Comparison of ENCODE assay signal across 9 cellular contexts in the genomic region with DNA sequence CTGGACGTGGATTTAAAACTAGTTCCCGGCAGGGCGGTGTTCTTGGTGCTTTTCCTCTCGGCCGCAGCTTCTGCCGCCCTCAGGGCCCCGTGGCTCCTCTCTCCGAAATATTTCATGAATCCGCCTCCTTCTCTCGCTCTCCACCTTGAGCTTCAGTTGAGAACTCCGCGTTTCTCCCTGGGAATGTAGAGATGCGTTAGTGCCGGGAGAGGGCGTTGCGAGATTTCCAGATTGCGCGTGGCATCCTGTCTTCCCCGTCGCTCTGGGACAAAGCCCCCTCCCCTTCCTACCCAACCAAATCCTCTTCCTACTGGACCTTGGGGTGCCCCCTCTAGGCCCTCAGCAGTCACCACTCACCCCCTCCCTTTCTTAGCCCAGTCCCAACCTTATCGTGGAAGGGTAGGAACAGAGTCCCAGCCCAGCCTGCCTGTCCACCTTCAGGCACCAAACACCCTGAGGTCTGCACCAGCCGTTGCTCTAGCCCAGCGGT. TPM values are rescaled to one million over a fixed set of nuclear protein-coding genes. Genes with fewer than 3 reads are reported as not detected.
DNase-seq lines count a peak whose midpoint lies in the region; ATAC-seq, FAIRE-seq and TF ChIP-seq lines count a peak whose summit lies in the region.
"Had no signal": no experiment of that assay in that cellular context is flagged by ENCODE, and none has a peak within 500 bp of the region (broad histone marks: within the 10 kb centered on the region; RNA-seq: fewer than 3 reads in every experiment).

No MANE protein-coding gene starts in this region.

- H4K20me1 ChIP-seq in PC-9 (ENCODE audit: insufficient read depth), result no peaks in the 10 kb centered on the region
- no peaks in the 10 kb centered on the region for H4K20me1 ChIP-seq in smooth muscle cell (ENCODE audit: low read depth)

- H3K36me3 ChIP-seq in PC-9 (ENCODE audit: low read depth) (no peaks in the 10 kb centered on the region), smooth muscle cell (ENCODE audit: low read depth) (no peaks in the 10 kb centered on the region)

- no peak overlapping the region for H3K9ac ChIP-seq in smooth muscle cell (ENCODE audit: low read depth)

- peak overlapping the region; percentile 66 to 82 for H3K27ac ChIP-seq in A549
- H3K27ac ChIP-seq in PC-9, result no peak overlapping the region
- no peak overlapping the region for H3K27ac ChIP-seq in smooth muscle cell (ENCODE audit: low read depth)

- no peaks in the 10 kb centered on the region for H3K9me2 ChIP-seq in PC-9 (ENCODE audit: insufficient read depth)

- H3K27me3 ChIP-seq in PC-9 (ENCODE audit: insufficient read depth, low read depth) (no peaks in the 10 kb centered on the region), smooth muscle cell (ENCODE audit: low read depth) (peaks cover 9% of the 10 kb centered on the region)

- no TSS peak for BruUV-seq in PC-9 (replicated peaks; lab: Mats Ljungman, UMichigan)

- peak; percentile 81 to 83 for ATAC-seq in A549
- no peak for ATAC-seq in HG02588 (IDR thresholded peaks at IDR 0.05; ENCODE audit: unreplicated experiment)

- DNase-seq in A549 (ENCODE audit: low read depth in 1 of 2, low spot score in 1 of 2) (peak; percentile 44 to 57), EH (ENCODE audit: low read depth) (peak; percentile 59), PC-9 (peak in 1 of 2 experiments; percentile 47), fibroblast of the aortic adventitia (ENCODE audit: low read depth) (peak; percentile 75), smooth muscle cell (lab: John Stamatoyannopoulos, UW; ENCODE audit: unreplicated experiment) (no peak), 8988T (no peak)
- DNase-seq in stimulated activated CD4-positive, alpha-beta T cell treated with anti-CD3 and anti-CD28 coated beads, Interleukin-4, amount 100 ng/mL, for 24 hours, result no peak

- H3F3A ChIP-seq in PC-9 (ENCODE audit: insufficient read depth, low read depth) (peaks cover 19% of the 10 kb centered on the region), smooth muscle cell (ENCODE audit: low read depth) (no peaks in the 10 kb centered on the region)

- no peak for TF ChIP-seq POLR2A in A549 (IDR thresholded peaks at IDR 0.05; ENCODE audit: low read length)

- H3K4me2 ChIP-seq in A549 (peak overlapping the region; percentile 72), PC-9 (peak overlapping the region; percentile 44), smooth muscle cell (peak overlapping the region; percentile 72)

- H2AFZ ChIP-seq in PC-9 (no peak overlapping the region), smooth muscle cell (ENCODE audit: low read depth) (no peak overlapping the region)

- peaks cover 32% of the 10 kb centered on the region for H3K4me1 ChIP-seq in A549
- H3K4me1 ChIP-seq in PC-9 (replicated peaks; ENCODE audit: insufficient read depth), result peaks cover 31% of the 10 kb centered on the region
- peaks cover 6% of the 10 kb centered on the region for H3K4me1 ChIP-seq in smooth muscle cell (ENCODE audit: low read depth)

- H3K4me3 ChIP-seq in A549 (no peak overlapping the region), PC-9 (no peak overlapping the region), fibroblast of the aortic adventitia (ENCODE audit: low read depth, low read length) (peak overlapping the region; percentile 22), smooth muscle cell (no peak overlapping the region)
- H3K4me3 ChIP-seq: lung had no signal

- TF ChIP-seq RAD21 in A549 (conservative IDR thresholded peaks at IDR 0.05 in 1 of 2, IDR thresholded peaks at IDR 0.05 in 1 of 2), result peak; percentile 45 to 59

- TF ChIP-seq CTCF in A549 (IDR thresholded peaks at IDR 0.05) (peak; percentile 59), PC-9 (conservative IDR thresholded peaks at IDR 0.05) (peak; percentile 66), fibroblast of the aortic adventitia (IDR thresholded peaks at IDR 0.05; ENCODE audit: insufficient read depth, low read length) (peak; percentile 84), smooth muscle cell (IDR thresholded peaks at IDR 0.05; ENCODE audit: borderline replicate concordance, insufficient read depth, poor library complexity, severe bottlenecking) (peak; percentile 54)

- H3K79me2 ChIP-seq in PC-9 (ENCODE audit: low read depth), result no peaks in the 10 kb centered on the region
- H3K79me2 ChIP-seq in smooth muscle cell (ENCODE audit: low read depth), result no peaks in the 10 kb centered on the region

- intact Hi-C loops in PC-9 (cut with micrococcal nuclease; ENCODE audit: unreplicated experiment), result loop anchor here (2.0 to 10.0 kb wide), 5 partner anchors 93 to 712 kb away; no protein-coding TSS in a partner anchor

- 9% methylated on average over 22 of the region's 23 CpGs for WGBS in A549 (ENCODE audit: missing lambda C conversion rate)
- 16% methylated on average over 23 of the region's 23 CpGs for WGBS in smooth muscle cell (ENCODE audit: low lambda C conversion rate)

- CTCF ChIA-PET in A549 (lab: Yijun Ruan, JAX) (interaction anchor here (0.7 to 5.0 kb wide), 40 partner anchors 11 to 484 kb away, joined by 3 to 55 read pairs (median 6); a partner anchor contains a TSS), PC-9 (lab: Charles Lee) (interaction anchor here (0.6 to 1.6 kb wide), 10 partner anchors 12 to 484 kb away, joined by 3 to 8 read pairs (median 4); a partner anchor contains a TSS)

- H3K9me3 ChIP-seq in A549 (peaks cover 13% of the 10 kb centered on the region), PC-9 (ENCODE audit: insufficient read depth, low read depth) (peaks cover 10% of the 10 kb centered on the region), smooth muscle cell (replicated peaks; ENCODE audit: low read depth) (no peaks in the 10 kb centered on the region)

- no peak for TF ChIP-seq EP300 in A549 (IDR thresholded peaks at IDR 0.05)

- POLR2A ChIA-PET in A549 (lab: Yijun Ruan, JAX) (interaction anchor here (1.0 kb wide), 1 partner anchor 60 kb away, joined by 4 read pairs; no protein-coding TSS in a partner anchor), PC-9 (lab: Charles Lee; ENCODE audit: unreplicated experiment) (interaction anchor here (0.7 kb wide), 1 partner anchor 492 kb away, joined by 4 read pairs; no protein-coding TSS in a partner anchor)

- no peak for FAIRE-seq in A549 (lab: Jason Lieb, UNC)

TF ChIP-seq in A549, 52 proteins besides CTCF, POLR2A, EP300 and RAD21 (continues in another document):
- TF ChIP-seq, protein P1, sequence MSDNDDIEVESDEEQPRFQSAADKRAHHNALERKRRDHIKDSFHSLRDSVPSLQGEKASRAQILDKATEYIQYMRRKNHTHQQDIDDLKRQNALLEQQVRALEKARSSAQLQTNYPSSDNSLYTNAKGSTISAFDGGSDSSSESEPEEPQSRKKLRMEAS (IDR thresholded peaks at IDR 0.05), result peak; percentile 52
- TF ChIP-seq SMC3 (IDR thresholded peaks at IDR 0.05) (peak; percentile 33; the same call in 1 of the 3 replicates), CHD2 (IDR thresholded peaks at IDR 0.05; ENCODE audit: low read length, partially characterized antibody) (peak; percentile 62), NPAS2 (CRISPR knock-in tag; IDR thresholded peaks at IDR 0.05; ENCODE audit: borderline replicate concordance) (no peak), HOXB13 (CRISPR knock-in tag; IDR thresholded peaks at IDR 0.05; ENCODE audit: low read depth) (no peak), CBX8 (IDR thresholded peaks at IDR 0.05) (no peak)

RNA-seq across cellular contexts. Expression of a gene that starts 15.5 kb away (rescaled TPM):
- 0.12 TPM in 1 of 2 replicates, not detected in the other for polyA plus RNA-seq in A549 (2011; rRNA removed)
- polyA plus RNA-seq in A549 (2012; cell fraction: cytosol; rRNA removed), result 0.12 and 0.16 TPM in 2 replicates
- polyA plus RNA-seq in A549 (2012; cell fraction: nucleus; rRNA removed), result 0.17 and 0.22 TPM in 2 replicates
- 0.05 to 0.07 TPM (median 0.05 TPM) in 3 replicates for polyA plus RNA-seq in A549 (2017; fragmentation: RNase III; extraction: RNeasy Plus Mini Kit Qiagen cat#74134 plus additional on column Dnase treatment)
- not detected in 2 replicates for polyA minus RNA-seq in A549 (2011; rRNA and poly(A)+ RNA removed)
- total RNA-seq in PC-9 (2021), result 79.9 and 90.5 TPM in 2 replicates
- 5.6 and 14.4 TPM in 2 replicates for total RNA-seq in fibroblast of the aortic adventitia (ENCODE audit: low replicate concordance)
- 3.6 and 6.5 TPM in 2 replicates for total RNA-seq in smooth muscle cell
- 3.3 and 4.0 TPM in 2 replicates for polyA plus RNA-seq in smooth muscle cell

RNA-seq across cellular contexts. Expression of a gene that starts 22.7 kb away (rescaled TPM):
- polyA plus RNA-seq in A549 (2011; rRNA removed) (0.03 and 0.05 TPM in 2 replicates), A549 (2017; fragmentation: RNase III; extraction: RNeasy Plus Mini Kit Qiagen cat#74134 plus additional on column Dnase treatment) (0.10 to 0.24 TPM (median 0.15 TPM) in 3 replicates), smooth muscle cell (not detected in 2 replicates)
- 0.09 and 0.16 TPM in 2 replicates for polyA plus RNA-seq in A549 (2012; cell fraction: cytosol; rRNA removed)
- polyA plus RNA-seq in A549 (2012; cell fraction: nucleus; rRNA removed), result 0.24 and 0.32 TPM in 2 replicates
- 0.04 TPM in 1 of 2 replicates, not detected in the other for polyA minus RNA-seq in A549 (2011; rRNA and poly(A)+ RNA removed)
- total RNA-seq in PC-9 (2021) (not detected in 2 replicates), fibroblast of the aortic adventitia (ENCODE audit: low replicate concordance) (0.25 and 0.72 TPM in 2 replicates), smooth muscle cell (not detected in 2 replicates)

RNA-seq across cellular contexts. Expression of a gene that starts 47.3 kb away (rescaled TPM):
- polyA plus RNA-seq in A549 (2011; rRNA removed) (not detected in 2 replicates), A549 (2017; fragmentation: RNase III; extraction: RNeasy Plus Mini Kit Qiagen cat#74134 plus additional on column Dnase treatment) (not detected in 3 replicates), smooth muscle cell (not detected in 2 replicates)
- polyA plus RNA-seq in A549 (2012; cell fraction: cytosol; rRNA removed), result not detected in 2 replicates
- 0.07 TPM in 1 of 2 replicates, not detected in the other for polyA plus RNA-seq in A549 (2012; cell fraction: nucleus; rRNA removed)
- polyA minus RNA-seq in A549 (2011; rRNA and poly(A)+ RNA removed), result not detected in 2 replicates
- total RNA-seq in PC-9 (2021) (not detected in 2 replicates), fibroblast of the aortic adventitia (ENCODE audit: low replicate concordance) (0.41 TPM in 1 of 2 replicates, not detected in the other), smooth muscle cell (not detected in 2 replicates)

Comparison
In these comparisons a context has a peak if more than half of its experiments do, and no peak if none do; other contexts are left out.
1. DNase-seq: peak in A549 (2 of 2), EH (single experiment) and fibroblast of the aortic adventitia (single experiment); none in smooth muscle cell (single experiment), 8988T (single experiment) and stimulated activated CD4-positive, alpha-beta T cell treated with anti-CD3 and anti-CD28 coated beads, Interleukin-4, amount 100 ng/mL, for 24 hours (single experiment).
2. H3K27ac ChIP-seq: peak in A549 (2 of 2); none in PC-9 (single experiment) and smooth muscle cell (single experiment).
3. Peak in every context shown above with its lines, with median percentiles within 50 percentile points of each other: H3K4me2 ChIP-seq and CTCF ChIP-seq.